8 cellular contexts compared by ENCODE assay signal in the genomic region with DNA sequence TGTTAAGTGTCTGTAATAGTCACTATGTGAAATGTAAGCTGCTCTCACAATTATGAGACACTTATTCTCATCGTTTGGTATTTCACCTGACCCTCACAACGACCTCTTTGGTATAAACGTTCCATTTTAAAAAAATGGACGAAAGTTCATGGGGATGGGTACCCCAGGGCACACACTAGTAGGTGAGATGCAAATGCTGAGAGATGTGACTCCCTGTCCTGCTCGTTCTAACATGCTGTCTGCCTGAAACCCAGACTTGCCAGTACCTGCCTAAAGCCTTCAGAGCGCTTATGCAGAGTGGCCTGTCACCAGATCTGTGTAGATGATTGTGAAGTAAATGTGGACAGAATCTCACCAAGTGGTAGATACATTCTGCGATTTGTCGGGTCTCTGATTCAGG. TPM values are rescaled to one million over a fixed set of nuclear protein-coding genes. Genes with fewer than 3 reads are reported as not detected.
A peak's percentile ranks its signal among the peaks of the same experiment; 100 is the strongest.
DNase-seq lines count a peak whose midpoint lies in the region; ATAC-seq and TF ChIP-seq lines count a peak whose summit lies in the region.
"Not testable (repeated sequence)": the region's sequence is repeated elsewhere in the genome, so short reads cannot be mapped to it uniquely, and the experiment has no call there.

No MANE protein-coding gene starts in this region.

- peak overlapping the region; percentile 89 for H3K4me3 Mint-ChIP-seq in activated CD4-positive, alpha-beta memory T cell treated with anti-CD3 and anti-CD28 coated beads for 36 hours
- H3K4me3 Mint-ChIP-seq in progenitor cell of endocrine pancreas (ENCODE audit: low read depth) = peak overlapping the region; percentile 91

- not testable (repeated sequence) for H3K27me3 Mint-ChIP-seq in activated CD4-positive, alpha-beta memory T cell treated with anti-CD3 and anti-CD28 coated beads for 36 hours; progenitor cell of endocrine pancreas

- ATAC-seq in GM18873 (IDR thresholded peaks at IDR 0.05; ENCODE audit: low FRiP score, unreplicated experiment) = peak; percentile 5
- ATAC-seq in HG02623 (IDR thresholded peaks at IDR 0.05; ENCODE audit: unreplicated experiment) = peak; percentile 24

- POLR2A ChIA-PET in activated CD4-positive, alpha-beta memory T cell treated with anti-CD3 and anti-CD28 coated beads for 36 hours (lab: Charles Lee) = not testable (repeated sequence)

- H3K4me3 ChIP-seq in ACC112 (ENCODE audit: low read depth, low read length) = peak overlapping the region; percentile 77
- H3K4me3 ChIP-seq in duodenal mucosa (ENCODE audit: low read depth in 1 of 2, low read length in 2 of 2) = peak overlapping the region; percentile 43 to 61

- CTCF ChIA-PET in activated CD4-positive, alpha-beta memory T cell treated with anti-CD3 and anti-CD28 coated beads for 36 hours (lab: Charles Lee) = not testable (repeated sequence)

- H3K4me1 ChIP-seq in ACC112 (ENCODE audit: control insufficient read depth, insufficient read depth, low read length, unreplicated experiment); duodenal mucosa (ENCODE audit: control insufficient read depth in 1 of 2, insufficient read depth in 2 of 2, low read length in 2 of 2): not testable (repeated sequence)

- TF ChIP-seq CTCF in progenitor cell of endocrine pancreas (IDR thresholded peaks at IDR 0.05; ENCODE audit: unreplicated experiment) = not testable (repeated sequence)

- H3K9me3 ChIP-seq in duodenal mucosa (ENCODE audit: control insufficient read depth in 1 of 2, low read length in 2 of 2) = not testable (repeated sequence)

- H2AFZ ChIP-seq in ACC112 (ENCODE audit: low read length, unreplicated experiment) = not testable (repeated sequence)

- not testable (repeated sequence) for H3K9me3 Mint-ChIP-seq in activated CD4-positive, alpha-beta memory T cell treated with anti-CD3 and anti-CD28 coated beads for 36 hours; progenitor cell of endocrine pancreas (ENCODE audit: low read depth)

- H3K79me2 ChIP-seq in ACC112 (ENCODE audit: control insufficient read depth, insufficient read depth, low read length, unreplicated experiment) = not testable (repeated sequence)

- H3K27ac Mint-ChIP-seq in activated CD4-positive, alpha-beta memory T cell treated with anti-CD3 and anti-CD28 coated beads for 36 hours; progenitor cell of endocrine pancreas: not testable (repeated sequence)

- H3K27ac ChIP-seq in ACC112 (ENCODE audit: low read depth, low read length); duodenal mucosa (ENCODE audit: low read depth, low read length): not testable (repeated sequence)

- DNase-seq in HT-29 (ENCODE audit: low spot score) (peak; percentile 8), islet precursor cell (peak; percentile 22)
- not testable (repeated sequence) for DNase-seq in activated CD4-positive, alpha-beta memory T cell treated with anti-CD3 and anti-CD28 coated beads for 36 hours; progenitor cell of endocrine pancreas (ENCODE audit: low spot score, unreplicated experiment)

- H3K36me3 ChIP-seq in ACC112 (ENCODE audit: insufficient read depth, low read length); duodenal mucosa (ENCODE audit: control insufficient read depth in 1 of 2, insufficient read depth in 2 of 2, low read length in 2 of 2): not testable (repeated sequence)

- intact Hi-C loops in activated CD4-positive, alpha-beta memory T cell treated with anti-CD3 and anti-CD28 coated beads for 36 hours (cut with micrococcal nuclease) = not testable (repeated sequence)

- not testable (repeated sequence) for H3K27me3 ChIP-seq in ACC112 (ENCODE audit: insufficient read depth, low read length); duodenal mucosa (ENCODE audit: control insufficient read depth in 1 of 2, insufficient read depth in 2 of 2, low read length in 2 of 2)

- H3K9ac ChIP-seq in duodenal mucosa (ENCODE audit: low read depth in 1 of 2, low read length in 2 of 2) = peak overlapping the region; percentile 18 to 43

- not testable (repeated sequence) for H3K36me3 Mint-ChIP-seq in activated CD4-positive, alpha-beta memory T cell treated with anti-CD3 and anti-CD28 coated beads for 36 hours; progenitor cell of endocrine pancreas (ENCODE audit: insufficient read depth)

- not testable (repeated sequence) for H3K4me1 Mint-ChIP-seq in activated CD4-positive, alpha-beta memory T cell treated with anti-CD3 and anti-CD28 coated beads for 36 hours (ENCODE audit: low read depth); progenitor cell of endocrine pancreas (ENCODE audit: low read depth)

RNA-seq across cellular contexts. Expression of a gene that starts 0.6 kb away (rescaled TPM):
- total RNA-seq in HT-29 (2014; rRNA removed; shearing (Covaris generic)) = 0.08 and 0.13 TPM in 2 replicates
- total RNA-seq in activated CD4-positive, alpha-beta memory T cell treated with anti-CD3 and anti-CD28 coated beads for 36 hours = 1 to 10 TPM; 2.5 to 3.1 TPM
- total RNA-seq in progenitor cell of endocrine pancreas = 4.8 and 5.8 TPM in 2 replicates
